In the genomic region with DNA sequence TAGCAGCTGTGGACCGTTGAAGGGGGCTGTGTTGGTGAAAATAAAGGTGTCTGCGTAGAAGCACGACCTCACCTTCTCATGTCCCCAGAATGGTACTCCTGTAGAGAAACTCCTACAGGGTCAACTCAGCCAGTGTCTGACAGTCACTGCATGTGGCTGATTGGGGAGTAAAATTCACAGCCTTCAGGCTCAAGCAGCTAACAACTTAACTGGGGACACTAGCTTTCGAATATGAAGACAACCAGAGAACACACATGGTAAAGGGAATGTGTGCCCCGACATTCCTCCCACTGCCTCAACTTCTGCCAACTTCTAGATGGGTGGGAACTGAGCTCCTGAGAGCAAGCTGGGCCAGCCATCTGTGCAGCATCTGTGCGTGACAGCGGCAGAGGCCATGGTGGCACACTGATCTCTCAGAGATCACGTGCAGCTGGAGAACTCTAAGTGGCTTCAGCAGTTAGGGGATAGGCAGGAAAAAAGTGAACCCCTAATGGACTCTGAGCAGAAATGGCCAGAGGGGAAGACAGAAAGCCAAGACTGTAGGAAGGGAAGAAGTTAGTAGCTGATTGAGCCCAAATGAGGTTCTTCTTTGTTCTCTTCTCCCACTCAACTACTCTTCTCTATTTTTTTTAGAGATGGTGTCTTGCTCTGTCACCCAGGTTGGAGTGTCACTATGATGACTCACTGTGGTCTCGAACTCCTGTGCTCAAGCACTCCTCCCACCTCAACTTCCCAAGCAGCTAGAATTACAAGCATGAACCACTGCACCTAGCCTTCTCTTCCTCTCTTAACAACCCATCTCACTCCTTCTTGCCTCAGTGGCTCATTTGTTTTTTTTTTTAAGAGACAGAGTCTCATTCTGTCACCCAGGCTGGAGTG, we compare ENCODE assay signal across 1 cellular context.
TF ChIP-seq lines count a peak whose summit lies in the region.

No MANE protein-coding gene starts in this region.

TF ChIP-seq in HCT116, 20 proteins besides CTCF, POLR2A, EP300 and RAD21 (continued from another document):
- no peak for TF ChIP-seq REST (IDR thresholded peaks at IDR 0.05; ENCODE audit: low read depth)
- no peak for TF ChIP-seq SRF (IDR thresholded peaks at IDR 0.05; ENCODE audit: low read depth)
- no peak for TF ChIP-seq CBX3 (IDR thresholded peaks at IDR 0.05; ENCODE audit: low read depth)
TF ChIP-seq in HCT116: peak in this region for 0.
